15 cellular contexts compared by ENCODE assay signal in genomic region chr1:17933991-17934390, GRCh38.
DNase-seq lines count a peak whose midpoint lies in the region; ATAC-seq and TF ChIP-seq lines count a peak whose summit lies in the region.
"Had no signal": no experiment of that assay in that cellular context is flagged by ENCODE, and none has a peak within 500 bp of the region (broad histone marks: within the 10 kb centered on the region; RNA-seq: fewer than 3 reads in every experiment).

No MANE protein-coding gene starts in this region.

- H3K4me3 Mint-ChIP-seq in chondrocyte (ENCODE audit: unreplicated experiment): no peak overlapping the region
- H3K4me3 Mint-ChIP-seq: B cell; CD4-positive, alpha-beta memory T cell; HFFc6 had no signal

- peaks cover 6% of the 10 kb centered on the region for H3K9me3 Mint-ChIP-seq in chondrocyte (ENCODE audit: low read depth)
- H3K9me3 Mint-ChIP-seq: HFFc6 had no signal

- intact Hi-C loops in posterior vena cava (cut with DNase I): no loop called here

- H3K4me1 Mint-ChIP-seq in chondrocyte (ENCODE audit: low read depth): no peaks in the 10 kb centered on the region
- H3K4me1 Mint-ChIP-seq: B cell; CD4-positive, alpha-beta memory T cell had no signal

- H3K36me3 Mint-ChIP-seq in chondrocyte (ENCODE audit: low read depth): no peaks in the 10 kb centered on the region
- H3K36me3 Mint-ChIP-seq: CD4-positive, alpha-beta memory T cell had no signal

- peaks cover 21% of the 10 kb centered on the region for H3K27me3 Mint-ChIP-seq in chondrocyte (ENCODE audit: low read depth)

- no peak for TF ChIP-seq CTCF in chondrocyte (IDR thresholded peaks at IDR 0.05)

- peak; percentile 47 for DNase-seq in NCI-H1105 (lab: John Stamatoyannopoulos, UW)
- DNase-seq in NCI-H69 (lab: John Stamatoyannopoulos, UW): peak; percentile 15
- DNase-seq in chondrocyte (ENCODE audit: low spot score): peak; percentile 48
- peak; percentile 38 for DNase-seq in posterior vena cava (ENCODE audit: low spot score)
- no peak for DNase-seq in stimulated activated CD4-positive, alpha-beta T cell treated with anti-CD3 and anti-CD28 coated beads, Interleukin-2, amount 100 ng/mL, for 24 hours
- DNase-seq: CD4-positive, alpha-beta memory T cell; DMS53; GOT3; HCEC 1CT; HFFc6 had no signal

- H3K27ac Mint-ChIP-seq in chondrocyte (ENCODE audit: unreplicated experiment): no peak overlapping the region
- H3K27ac Mint-ChIP-seq: B cell; CD4-positive, alpha-beta memory T cell; HFFc6 had no signal

- ATAC-seq in HG02981 (IDR thresholded peaks at IDR 0.05; ENCODE audit: unreplicated experiment): no peak
- ATAC-seq in GM21381 (IDR thresholded peaks at IDR 0.05; ENCODE audit: unreplicated experiment): no peak
- ATAC-seq: GM12878, K562 had no signal

Comparison
In these comparisons a context has a peak if more than half of its experiments do, and no peak if none do; other contexts are left out.
1. DNase-seq: peak in NCI-H1105 (single experiment), NCI-H69 (single experiment), chondrocyte (single experiment) and posterior vena cava (single experiment); none in stimulated activated CD4-positive, alpha-beta T cell treated with anti-CD3 and anti-CD28 coated beads, Interleukin-2, amount 100 ng/mL, for 24 hours (0 of 2).